In the genomic region with DNA sequence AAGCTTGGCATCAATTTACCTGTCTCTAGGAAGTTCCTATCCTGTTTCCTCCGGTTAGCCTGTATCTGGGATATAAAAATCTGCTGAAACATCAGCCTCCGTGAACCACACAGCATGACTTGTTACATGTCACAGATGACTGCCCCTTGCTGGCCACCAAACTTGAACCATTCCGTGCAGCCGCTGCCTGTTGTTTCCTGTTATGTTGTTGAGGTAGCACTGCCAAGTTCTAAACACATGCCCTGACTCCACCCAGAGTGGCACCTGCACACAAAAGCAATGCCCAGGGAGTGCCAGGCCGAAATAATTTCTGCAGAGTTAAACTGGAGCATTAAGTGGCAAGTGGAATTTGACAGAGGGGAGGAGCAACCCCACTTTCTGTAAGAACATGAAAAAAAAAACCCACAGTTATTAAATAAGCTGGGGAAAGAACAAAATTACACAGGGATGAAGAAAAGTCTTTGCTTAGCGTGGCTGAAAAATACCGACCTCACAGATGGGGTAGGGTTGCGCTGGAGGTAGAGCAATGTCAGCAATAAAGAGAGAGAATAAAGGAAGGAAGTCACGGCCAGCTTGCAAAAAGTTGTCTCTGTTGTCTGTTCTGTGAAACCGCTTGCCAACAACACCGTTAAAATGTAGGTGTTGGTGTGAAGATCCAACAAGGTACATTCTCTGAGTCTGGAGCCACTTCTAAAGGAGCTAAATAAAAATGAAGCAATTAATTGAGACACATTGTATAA, we compare ENCODE assay signal across 18 cellular contexts.
DNase-seq lines count a peak whose midpoint lies in the region; ATAC-seq, FAIRE-seq and TF ChIP-seq lines count a peak whose summit lies in the region.
"Had no signal": no experiment of that assay in that cellular context is flagged by ENCODE, and none has a peak within 500 bp of the region (broad histone marks: within the 10 kb centered on the region; RNA-seq: fewer than 3 reads in every experiment).

No MANE protein-coding gene starts in this region.

- no peak overlapping the region for H3K27ac ChIP-seq in CD8-positive, alpha-beta T cell (ENCODE audit: low read depth, low read length)
- H3K27ac ChIP-seq in kidney (ENCODE audit: low read depth in 2 of 2, low read length in 2 of 2) (no peak overlapping the region), dorsolateral prefrontal cortex (peak overlapping the region in 2 of 59 donors; percentile 0 to 38), prostate gland (no peak overlapping the region)
- H3K27ac ChIP-seq: RWPE1 had no signal

- no peak for TF ChIP-seq POLR2A in prostate gland (IDR thresholded peaks at IDR 0.05)

- 59% methylated on average over 11 of the region's 11 CpGs for whole genome bisulfite sequencing in prostate gland

- no peaks in the 10 kb centered on the region for H3K9me3 Mint-ChIP-seq in CD8-positive, alpha-beta T cell
- H3K9me3 Mint-ChIP-seq in osteocyte (ENCODE audit: unreplicated experiment) = no peaks in the 10 kb centered on the region

- CTCF ChIA-PET in CD8-positive, alpha-beta T cell (lab: Charles Lee) = interaction anchor here (0.6 kb wide), 1 partner anchor 14 kb away, joined by 3 read pairs; no protein-coding TSS in a partner anchor

- H3K9me3 ChIP-seq in CD8-positive, alpha-beta T cell (ENCODE audit: low read length) = no peaks in the 10 kb centered on the region
- H3K9me3 ChIP-seq in kidney (ENCODE audit: control insufficient read depth in 1 of 2, low read length in 2 of 2) (no peaks in the 10 kb centered on the region), prostate gland (no peaks in the 10 kb centered on the region)

- peak; percentile 58 for ATAC-seq in CD8-positive, alpha-beta T cell
- no peak for ATAC-seq in GM19035 (IDR thresholded peaks at IDR 0.05; ENCODE audit: unreplicated experiment)

- POLR2A ChIA-PET in CD8-positive, alpha-beta T cell (lab: Charles Lee) = no interaction called here

- H3K4me1 Mint-ChIP-seq in CD8-positive, alpha-beta T cell (ENCODE audit: low read depth) = peaks cover 3% of the 10 kb centered on the region
- no peaks in the 10 kb centered on the region for H3K4me1 Mint-ChIP-seq in osteocyte (ENCODE audit: unreplicated experiment)

- H3K36me3 Mint-ChIP-seq in CD8-positive, alpha-beta T cell = no peaks in the 10 kb centered on the region
- no peaks in the 10 kb centered on the region for H3K36me3 Mint-ChIP-seq in osteocyte (ENCODE audit: unreplicated experiment)

- DNase-seq in CD8-positive, alpha-beta T cell = no peak
- DNase-seq in NCI-H1105 (lab: John Stamatoyannopoulos, UW) (peak; percentile 19), kidney (peak; percentile 77), osteocyte (ENCODE audit: extremely low spot score, unreplicated experiment) (peak; percentile 72), dorsolateral prefrontal cortex (no peak), prostate gland (ENCODE audit: low spot score) (no peak)
- no peak for DNase-seq in stimulated activated CD4-positive, alpha-beta T cell treated with anti-CD3 and anti-CD28 coated beads, Interleukin-15, amount 100 ng/mL, for 24 hours
- DNase-seq: GF-D8, H7, IMR-90, Kasumi-1, MM.1S, NCI-H1092 treated with DMSO at 0.1 percent for 48 hours, NCI-H1694 treated with DMSO at 0.1 percent for 48 hours, NCI-H526 treated with DMSO at 0.1 percent for 48 hours had no signal

- H3K4me3 ChIP-seq in CD8-positive, alpha-beta T cell (ENCODE audit: low read depth, low read length) = no peak overlapping the region
- no peak overlapping the region for H3K4me3 ChIP-seq in kidney (ENCODE audit: low read length in 2 of 2)
- no peak overlapping the region for H3K4me3 ChIP-seq in dorsolateral prefrontal cortex
- no peak overlapping the region for H3K4me3 ChIP-seq in prostate gland

- H3K27me3 Mint-ChIP-seq in CD8-positive, alpha-beta T cell (ENCODE audit: low read depth) = peaks cover 4% of the 10 kb centered on the region
- peaks cover 31% of the 10 kb centered on the region for H3K27me3 Mint-ChIP-seq in osteocyte (ENCODE audit: unreplicated experiment)

- no peak for TF ChIP-seq CTCF in CD8-positive, alpha-beta T cell (IDR thresholded peaks at IDR 0.05)
- no peak for TF ChIP-seq CTCF in kidney (IDR thresholded peaks at IDR 0.05; ENCODE audit: borderline replicate concordance, extremely low read depth, insufficient read depth)
- TF ChIP-seq CTCF in osteocyte (IDR thresholded peaks at IDR 0.05) = no peak
- no peak for TF ChIP-seq CTCF in dorsolateral prefrontal cortex (IDR thresholded peaks at IDR 0.05 in 54 of 56, conservative IDR thresholded peaks at IDR 0.05 in 2 of 56; ENCODE audit: low read depth in 1 of 56, partially characterized antibody in 56 of 56)
- TF ChIP-seq CTCF in prostate gland (IDR thresholded peaks at IDR 0.05) = no peak

- H3K4me1 ChIP-seq in CD8-positive, alpha-beta T cell (ENCODE audit: insufficient read depth, low read length) = peaks cover 4% of the 10 kb centered on the region
- H3K4me1 ChIP-seq in kidney (ENCODE audit: control insufficient read depth in 1 of 2, insufficient read depth in 1 of 2, low read depth in 1 of 2, low read length in 2 of 2) (no peaks in the 10 kb centered on the region), prostate gland (replicated peaks) (no peaks in the 10 kb centered on the region)

- intact Hi-C loops in CD8-positive, alpha-beta T cell (cut with DNase I, micrococcal nuclease) = no loop called here
- intact Hi-C loops in kidney (cut with DNase I) (no loop called here), dorsolateral prefrontal cortex (cut with DNase I) (loop anchor here in 1 of 2 donors (10.0 kb wide), 1 partner anchor 187 kb away; no protein-coding TSS in a partner anchor), prostate gland (cut with DNase I) (no loop called here)

- no peaks in the 10 kb centered on the region for H3K27me3 ChIP-seq in CD8-positive, alpha-beta T cell (ENCODE audit: insufficient read depth, low read length)
- no peaks in the 10 kb centered on the region for H3K27me3 ChIP-seq in dorsolateral prefrontal cortex
- no peaks in the 10 kb centered on the region for H3K27me3 ChIP-seq in prostate gland (replicated peaks; ENCODE audit: insufficient read depth)

- no peak overlapping the region for H3K4me3 Mint-ChIP-seq in CD8-positive, alpha-beta T cell
- H3K4me3 Mint-ChIP-seq in osteocyte (ENCODE audit: unreplicated experiment) = no peak overlapping the region

- FAIRE-seq in kidney (lab: Jason Lieb, UNC) = no peak
- FAIRE-seq: GM12891 had no signal

- no peak overlapping the region for H3K9ac ChIP-seq in kidney (ENCODE audit: low read length in 2 of 2)

- no peaks in the 10 kb centered on the region for H3K36me3 ChIP-seq in CD8-positive, alpha-beta T cell (ENCODE audit: insufficient read depth, low read length)
- no peaks in the 10 kb centered on the region for H3K36me3 ChIP-seq in kidney (ENCODE audit: control insufficient read depth in 1 of 2, insufficient read depth in 2 of 2, low read length in 2 of 2)
- no peaks in the 10 kb centered on the region for H3K36me3 ChIP-seq in prostate gland

- peak overlapping the region; percentile 24 for H3K27ac Mint-ChIP-seq in CD8-positive, alpha-beta T cell
- H3K27ac Mint-ChIP-seq in osteocyte (ENCODE audit: unreplicated experiment) = no peak overlapping the region

Comparison
In these comparisons a context has a peak if more than half of its experiments do, and no peak if none do; other contexts are left out.
1. DNase-seq: peak in NCI-H1105 (single experiment), kidney (single experiment) and osteocyte (single experiment); none in CD8-positive, alpha-beta T cell (0 of 7), dorsolateral prefrontal cortex (0 of 10), prostate gland (single experiment) and stimulated activated CD4-positive, alpha-beta T cell treated with anti-CD3 and anti-CD28 coated beads, Interleukin-15, amount 100 ng/mL, for 24 hours (single experiment).